In genomic region chr20:46378390-46379009, GRCh38 we compare ENCODE assay signal across 19 cellular contexts. TPM values are rescaled to one million over a fixed set of nuclear protein-coding genes. Genes with fewer than 3 reads are reported as not detected.
DNase-seq lines count a peak whose midpoint lies in the region; ATAC-seq and TF ChIP-seq lines count a peak whose summit lies in the region.
"Had no signal": no experiment of that assay in that cellular context is flagged by ENCODE, and none has a peak within 500 bp of the region (broad histone marks: within the 10 kb centered on the region; RNA-seq: fewer than 3 reads in every experiment).

No MANE protein-coding gene starts in this region.

- H2AFZ ChIP-seq in hepatocyte = no peak overlapping the region

- H3K27me3 ChIP-seq in WERI-Rb-1 (ENCODE audit: insufficient read depth, low read depth, severe bottlenecking) (no peaks in the 10 kb centered on the region), hepatocyte (no peaks in the 10 kb centered on the region), suprapubic skin (no peaks in the 10 kb centered on the region)
- H3K27me3 ChIP-seq: MG63 had no signal

- no peaks in the 10 kb centered on the region for H3K9me2 ChIP-seq in hepatocyte (replicated peaks; ENCODE audit: insufficient read depth)

- H3K4me1 ChIP-seq in hepatocyte (ENCODE audit: insufficient read depth) = no peaks in the 10 kb centered on the region
- H3K4me1 ChIP-seq in suprapubic skin = peaks cover 29% of the 10 kb centered on the region

- H3K36me3 ChIP-seq in WERI-Rb-1 (peaks cover 57% of the 10 kb centered on the region), hepatocyte (replicated peaks; ENCODE audit: insufficient read depth, low read depth) (no peaks in the 10 kb centered on the region), suprapubic skin (peaks cover 87% of the 10 kb centered on the region)

- no peak for TF ChIP-seq CTCF in WERI-Rb-1 (IDR thresholded peaks at IDR 0.05; ENCODE audit: low read depth, low read length)
- no peak for TF ChIP-seq CTCF in hepatocyte (IDR thresholded peaks at IDR 0.05; ENCODE audit: poor library complexity)
- TF ChIP-seq CTCF in suprapubic skin (IDR thresholded peaks at IDR 0.05) = no peak
- no peak for TF ChIP-seq CTCF in foreskin fibroblast (IDR thresholded peaks at IDR 0.05; ENCODE audit: low read depth, low read length)

- peak overlapping the region; percentile 24 to 33 for H3K27ac Mint-ChIP-seq in activated naive CD4-positive, alpha-beta T cell treated with anti-CD3 and anti-CD28 coated beads, Interleukin-2, amount 50 U/mL, for 72 hours
- H3K27ac Mint-ChIP-seq: B cell had no signal

- ATAC-seq in activated naive CD4-positive, alpha-beta T cell treated with anti-CD3 and anti-CD28 coated beads, Interleukin-2, amount 50 U/mL, for 72 hours = no peak
- ATAC-seq in HG03460 (IDR thresholded peaks at IDR 0.05; ENCODE audit: unreplicated experiment) = no peak

- DNase-seq in activated naive CD4-positive, alpha-beta T cell treated with anti-CD3 and anti-CD28 coated beads, Interleukin-2, amount 50 U/mL, for 72 hours (ENCODE audit: low spot score in 2 of 2) = no peak
- DNase-seq in activated naive CD4-positive, alpha-beta T cell treated with anti-CD3 and anti-CD28 coated beads, Interleukin-2, amount 50 U/mL, for 16 hours = no peak
- DNase-seq in WERI-Rb-1 = peak; percentile 58
- peak; percentile 28 for DNase-seq in hepatocyte (ENCODE audit: low spot score)
- no peak for DNase-seq in suprapubic skin (ENCODE audit: low spot score in 2 of 2)
- no peak for DNase-seq in foreskin fibroblast
- DNase-seq in stimulated activated naive CD4-positive, alpha-beta T cell (lab: John Stamatoyannopoulos, UW) = no peak
- DNase-seq: CD8-positive, alpha-beta memory T cell; DND-41; GF-D8; HFFc6; MG63; NCI-H1105; NCI-H1694 treated with DMSO at 0.1 percent for 48 hours; NCI-H345; Right ventricle myocardium superior had no signal

- H3K27ac ChIP-seq in WERI-Rb-1 (peak overlapping the region; percentile 68), hepatocyte (peak overlapping the region; percentile 10), suprapubic skin (peak overlapping the region; percentile 81)
- H3K27ac ChIP-seq: KMS-11 had no signal

- H3K4me2 ChIP-seq in hepatocyte = no peak overlapping the region
- H3K4me2 ChIP-seq: KMS-11 had no signal

- no peak for TF ChIP-seq EP300 in suprapubic skin (IDR thresholded peaks at IDR 0.05)

- peaks cover 5 to 6% of the 10 kb centered on the region in 2 donors for H3K36me3 Mint-ChIP-seq in activated naive CD4-positive, alpha-beta T cell treated with anti-CD3 and anti-CD28 coated beads, Interleukin-2, amount 50 U/mL, for 72 hours

- H3K4me3 ChIP-seq in WERI-Rb-1 (ENCODE audit: low read depth, low read length) (no peak overlapping the region), hepatocyte (no peak overlapping the region), suprapubic skin (no peak overlapping the region), foreskin fibroblast (ENCODE audit: low read depth in 1 of 2, low read length in 2 of 2) (no peak overlapping the region)
- H3K4me3 ChIP-seq: MG63 had no signal

- no peaks in the 10 kb centered on the region for H4K20me1 ChIP-seq in hepatocyte (ENCODE audit: insufficient read depth, poor library complexity, severe bottlenecking)

- no peaks in the 10 kb centered on the region for H3K9me3 Mint-ChIP-seq in activated naive CD4-positive, alpha-beta T cell treated with anti-CD3 and anti-CD28 coated beads, Interleukin-2, amount 50 U/mL, for 72 hours
- H3K9me3 Mint-ChIP-seq: CD8-positive, alpha-beta memory T cell; HFFc6 had no signal

- no peaks in the 10 kb centered on the region for H3K9me3 ChIP-seq in WERI-Rb-1 (ENCODE audit: severe bottlenecking)
- H3K9me3 ChIP-seq in hepatocyte (ENCODE audit: low read depth) = no peaks in the 10 kb centered on the region
- no peaks in the 10 kb centered on the region for H3K9me3 ChIP-seq in suprapubic skin
- H3K9me3 ChIP-seq: MG63 had no signal

- no peak for TF ChIP-seq POLR2A in suprapubic skin (IDR thresholded peaks at IDR 0.05)

- 86% methylated on average over 3 of the region's 3 CpGs for WGBS in hepatocyte (ENCODE audit: low lambda C conversion rate, missing lambda C conversion rate)
- 44% methylated on average over 3 of the region's 3 CpGs for WGBS in suprapubic skin

- H3K79me2 ChIP-seq in hepatocyte = no peaks in the 10 kb centered on the region

RNA-seq across cellular contexts. Expression of gene ELMO2, which starts 27.9 kb away (rescaled TPM):
- 10 to 100 TPM; 50.8 to 57.0 TPM for total RNA-seq in activated naive CD4-positive, alpha-beta T cell treated with anti-CD3 and anti-CD28 coated beads, Interleukin-2, amount 50 U/mL, for 72 hours
- 42.3 and 50.5 TPM in 2 replicates for total RNA-seq in hepatocyte
- polyA plus RNA-seq in hepatocyte = 32.8 and 35.0 TPM in 2 replicates
- 10 to 100 TPM; 46.7 to 62.4 (median 55.1) TPM for total RNA-seq in suprapubic skin

Comparison
In these comparisons a context has a peak if more than half of its experiments do, and no peak if none do; other contexts are left out.
1. DNase-seq: peak in WERI-Rb-1 (single experiment) and hepatocyte (single experiment); none in activated naive CD4-positive, alpha-beta T cell treated with anti-CD3 and anti-CD28 coated beads, Interleukin-2, amount 50 U/mL, for 72 hours (0 of 2), activated naive CD4-positive, alpha-beta T cell treated with anti-CD3 and anti-CD28 coated beads, Interleukin-2, amount 50 U/mL, for 16 hours (single experiment), suprapubic skin (0 of 2), foreskin fibroblast (0 of 2) and stimulated activated naive CD4-positive, alpha-beta T cell (0 of 6).
2. H3K27ac ChIP-seq: peak in every context shown above with its lines; median percentile 81 in suprapubic skin; 68 in WERI-Rb-1; 10 in hepatocyte.